13 cellular contexts compared by ENCODE assay signal in genomic region chr19:49332691-49333425, GRCh38. TPM values are rescaled to one million over a fixed set of nuclear protein-coding genes. Genes with fewer than 3 reads are reported as not detected.
DNase-seq lines count a peak whose midpoint lies in the region; TF ChIP-seq lines count a peak whose summit lies in the region.
"Not testable (repeated sequence)": the region's sequence is repeated elsewhere in the genome, so short reads cannot be mapped to it uniquely, and the experiment has no call there.
"Had no signal": no experiment of that assay in that cellular context is flagged by ENCODE, and none has a peak within 500 bp of the region (broad histone marks: within the 10 kb centered on the region; RNA-seq: fewer than 3 reads in every experiment).

No MANE protein-coding gene starts in this region.

- H3K4me3 ChIP-seq in CD4-positive, alpha-beta memory T cell (ENCODE audit: low read length in 2 of 2) = peak overlapping the region in 1 of 2 donors; percentile 49
- peak overlapping the region; percentile 69 for H3K4me3 ChIP-seq in OCI-LY3 (ENCODE audit: low read length)
- not testable (repeated sequence) for H3K4me3 ChIP-seq in neural progenitor cell; thymus (ENCODE audit: low read length)

- H3K36me3 ChIP-seq in CD4-positive, alpha-beta memory T cell (ENCODE audit: insufficient read depth, low read length); neural progenitor cell; thymus (ENCODE audit: control insufficient read depth, insufficient read depth): not testable (repeated sequence)
- H3K36me3 ChIP-seq in OCI-LY3 (replicated peaks; ENCODE audit: low read depth, low read length) = peaks cover 25% of the 10 kb centered on the region

- H3K4me2 ChIP-seq in OCI-LY3 (ENCODE audit: low read length) = peak overlapping the region; percentile 100
- not testable (repeated sequence) for H3K4me2 ChIP-seq in neural progenitor cell

- WGBS in thymus = 95% methylated on average over 13 of the region's 13 CpGs

- not testable (repeated sequence) for H3K9me3 Mint-ChIP-seq in CD4-positive, alpha-beta memory T cell; activated CD4-positive, alpha-beta memory T cell treated with anti-CD3 and anti-CD28 coated beads for 36 hours; activated T-helper 2 cell treated with anti-CD3 and anti-CD28 coated beads, Interferon-gamma antibody, Interleukin-2, Interleukin-4, amounts not matched to agents 10 μg/mL and 5 μg/mL and 100 μg/mL, durations not matched to agents 14 hours and 24 hours and 36 hours; brain; neural progenitor cell

- H3K79me2 ChIP-seq in OCI-LY3 (ENCODE audit: low read length) = peaks cover 67% of the 10 kb centered on the region
- not testable (repeated sequence) for H3K79me2 ChIP-seq in neural progenitor cell (ENCODE audit: low read depth)

- not testable (repeated sequence) for H4K20me1 ChIP-seq in OCI-LY3 (ENCODE audit: insufficient read depth, low read length)
- H4K20me1 ChIP-seq in neural progenitor cell (ENCODE audit: low read depth) = peaks cover 12% of the 10 kb centered on the region

- CTCF ChIA-PET in CD4-positive, alpha-beta memory T cell (lab: Charles Lee; ENCODE audit: partially characterized antibody) = interaction anchor here (0.9 to 2.3 kb wide), 3 partner anchors 8 to 46 kb away, joined by 4 to 6 read pairs (median 4); partner anchors contain the start of gene SLC6A16
- CTCF ChIA-PET in activated CD4-positive, alpha-beta memory T cell treated with anti-CD3 and anti-CD28 coated beads for 36 hours (lab: Charles Lee) = interaction anchor here (1.4 to 2.0 kb wide), 3 partner anchors 12 to 143 kb away, joined by 3 to 8 read pairs (median 4); no protein-coding TSS in a partner anchor

- H3K27me3 ChIP-seq in CD4-positive, alpha-beta memory T cell (ENCODE audit: insufficient read depth, low read length); OCI-LY3 (ENCODE audit: low read depth, low read length); neural progenitor cell; thymus (ENCODE audit: control insufficient read depth, insufficient read depth): not testable (repeated sequence)

- POLR2A ChIA-PET in CD4-positive, alpha-beta memory T cell (lab: Charles Lee; ENCODE audit: partially characterized antibody) = interaction anchor here (0.8 to 1.6 kb wide), 8 partner anchors 9 to 687 kb away, joined by 3 to 4 read pairs (median 3); partner anchors contain the start of genes CA11 and RPS11
- POLR2A ChIA-PET in activated CD4-positive, alpha-beta memory T cell treated with anti-CD3 and anti-CD28 coated beads for 36 hours (lab: Charles Lee) = interaction anchor here (0.8 to 1.8 kb wide), 2 partner anchors 30 to 120 kb away, joined by 3 to 6 read pairs; partner anchors contain the start of genes ALDH16A1 and TEAD2

- not testable (repeated sequence) for H2AFZ ChIP-seq in OCI-LY3 (ENCODE audit: low read depth, low read length); neural progenitor cell (replicated peaks)

- peak overlapping the region; percentile 86 for H3K27ac ChIP-seq in CD4-positive, alpha-beta memory T cell (ENCODE audit: low read depth, low read length)
- H3K27ac ChIP-seq in OCI-LY3 (ENCODE audit: low read length) (peak overlapping the region; percentile 99), thymus (ENCODE audit: low read depth) (peak overlapping the region; percentile 81)
- H3K27ac ChIP-seq in neural progenitor cell = not testable (repeated sequence)

- H3K27me3 Mint-ChIP-seq in CD4-positive, alpha-beta memory T cell; activated CD4-positive, alpha-beta memory T cell treated with anti-CD3 and anti-CD28 coated beads for 36 hours; activated T-helper 2 cell treated with anti-CD3 and anti-CD28 coated beads, Interferon-gamma antibody, Interleukin-2, Interleukin-4, amounts not matched to agents 10 μg/mL and 5 μg/mL and 100 μg/mL, durations not matched to agents 14 hours and 24 hours and 36 hours (ENCODE audit: low read depth); brain: not testable (repeated sequence)
- H3K27me3 Mint-ChIP-seq in neural progenitor cell (ENCODE audit: insufficient read depth, low read depth) = peaks cover 13% of the 10 kb centered on the region

- H3K9ac ChIP-seq in OCI-LY3 (ENCODE audit: low read length) = peak overlapping the region; percentile 97
- H3K9ac ChIP-seq in neural progenitor cell = not testable (repeated sequence)

- DNase-seq in CD4-positive, alpha-beta memory T cell; activated CD4-positive, alpha-beta memory T cell treated with anti-CD3 and anti-CD28 coated beads for 36 hours; activated T-helper 2 cell treated with anti-CD3 and anti-CD28 coated beads, Interferon-gamma antibody, Interleukin-2, Interleukin-4, amounts not matched to agents 10 μg/mL and 5 μg/mL and 100 μg/mL, durations not matched to agents 14 hours and 24 hours and 36 hours (ENCODE audit: low spot score); neural progenitor cell (ENCODE audit: low spot score): not testable (repeated sequence)
- DNase-seq in islet precursor cell = peak; percentile 8

- not testable (repeated sequence) for TF ChIP-seq CTCF in OCI-LY3 (IDR thresholded peaks at IDR 0.05; ENCODE audit: low read depth, low read length); brain (conservative IDR thresholded peaks at IDR 0.05); neural progenitor cell (IDR thresholded peaks at IDR 0.05)

- peaks cover 50 to 88% (median 71%) of the 10 kb centered on the region in 4 donors for H3K4me1 Mint-ChIP-seq in CD4-positive, alpha-beta memory T cell
- peaks cover 72% of the 10 kb centered on the region for H3K4me1 Mint-ChIP-seq in activated CD4-positive, alpha-beta memory T cell treated with anti-CD3 and anti-CD28 coated beads for 36 hours (ENCODE audit: low read depth)
- peaks cover 56% of the 10 kb centered on the region for H3K4me1 Mint-ChIP-seq in activated T-helper 2 cell treated with anti-CD3 and anti-CD28 coated beads, Interferon-gamma antibody, Interleukin-2, Interleukin-4, amounts not matched to agents 10 μg/mL and 5 μg/mL and 100 μg/mL, durations not matched to agents 14 hours and 24 hours and 36 hours (ENCODE audit: low read depth)
- H3K4me1 Mint-ChIP-seq in brain (peaks cover 10% of the 10 kb centered on the region), neural progenitor cell (peaks cover 11% of the 10 kb centered on the region)

- peaks cover 32 to 49% of the 10 kb centered on the region in 2 donors for H3K36me3 Mint-ChIP-seq in CD4-positive, alpha-beta memory T cell
- H3K36me3 Mint-ChIP-seq in activated CD4-positive, alpha-beta memory T cell treated with anti-CD3 and anti-CD28 coated beads for 36 hours = peaks cover 10% of the 10 kb centered on the region
- H3K36me3 Mint-ChIP-seq in activated T-helper 2 cell treated with anti-CD3 and anti-CD28 coated beads, Interferon-gamma antibody, Interleukin-2, Interleukin-4, amounts not matched to agents 10 μg/mL and 5 μg/mL and 100 μg/mL, durations not matched to agents 14 hours and 24 hours and 36 hours (ENCODE audit: low read depth) = peaks cover 28% of the 10 kb centered on the region
- H3K36me3 Mint-ChIP-seq in brain (peaks cover 19% of the 10 kb centered on the region), neural progenitor cell (peaks cover 39% of the 10 kb centered on the region)

- intact Hi-C loops in CD4-positive, alpha-beta memory T cell (cut with micrococcal nuclease); activated T-helper 2 cell treated with anti-CD3 and anti-CD28 coated beads, Interferon-gamma antibody, Interleukin-2, Interleukin-4, amounts not matched to agents 10 μg/mL and 5 μg/mL and 100 μg/mL, durations not matched to agents 14 hours and 24 hours and 36 hours (cut with micrococcal nuclease): not testable (repeated sequence)
- intact Hi-C loops in activated CD4-positive, alpha-beta memory T cell treated with anti-CD3 and anti-CD28 coated beads for 36 hours (cut with micrococcal nuclease) = loop anchor here (5.0 kb wide), 2 partner anchors 119 to 139 kb away; partner anchors contain the start of genes ALDH16A1, FLT3LG and PIH1D1

- not testable (repeated sequence) for H3F3A ChIP-seq in neural progenitor cell (ENCODE audit: low read depth)

- H3K4me3 Mint-ChIP-seq in CD4-positive, alpha-beta memory T cell = peak overlapping the region in 7 of 8 donors; percentile 36 to 90 (median 87)
- peak overlapping the region; percentile 76 for H3K4me3 Mint-ChIP-seq in activated CD4-positive, alpha-beta memory T cell treated with anti-CD3 and anti-CD28 coated beads for 36 hours
- H3K4me3 Mint-ChIP-seq in activated T-helper 2 cell treated with anti-CD3 and anti-CD28 coated beads, Interferon-gamma antibody, Interleukin-2, Interleukin-4, amounts not matched to agents 10 μg/mL and 5 μg/mL and 100 μg/mL, durations not matched to agents 14 hours and 24 hours and 36 hours (ENCODE audit: low read depth) = peak overlapping the region; percentile 77
- H3K4me3 Mint-ChIP-seq in brain, neural progenitor cell: not testable (repeated sequence)

- not testable (repeated sequence) for H3K9me3 ChIP-seq in CD4-positive, alpha-beta memory T cell (ENCODE audit: control insufficient read depth in 1 of 2, low read length in 2 of 2); OCI-LY3 (ENCODE audit: insufficient read depth, low read length); neural progenitor cell (ENCODE audit: low read depth); thymus (ENCODE audit: control insufficient read depth)

- H3K4me1 ChIP-seq in CD4-positive, alpha-beta memory T cell (ENCODE audit: insufficient read depth, low read length) = peaks cover 76% of the 10 kb centered on the region
- H3K4me1 ChIP-seq in OCI-LY3 (ENCODE audit: low read length) (peaks cover 89% of the 10 kb centered on the region), thymus (ENCODE audit: control insufficient read depth, insufficient read depth, low read length) (peaks cover 22% of the 10 kb centered on the region)
- not testable (repeated sequence) for H3K4me1 ChIP-seq in neural progenitor cell

- peak overlapping the region; percentile 79 to 98 (median 95) for H3K27ac Mint-ChIP-seq in CD4-positive, alpha-beta memory T cell
- H3K27ac Mint-ChIP-seq in activated CD4-positive, alpha-beta memory T cell treated with anti-CD3 and anti-CD28 coated beads for 36 hours = peak overlapping the region; percentile 99
- peak overlapping the region; percentile 92 for H3K27ac Mint-ChIP-seq in activated T-helper 2 cell treated with anti-CD3 and anti-CD28 coated beads, Interferon-gamma antibody, Interleukin-2, Interleukin-4, amounts not matched to agents 10 μg/mL and 5 μg/mL and 100 μg/mL, durations not matched to agents 14 hours and 24 hours and 36 hours
- H3K27ac Mint-ChIP-seq in brain (peak overlapping the region in 3 of 5 experiments; percentile 49 to 74 (median 49)), neural progenitor cell (peak overlapping the region; percentile 93)

RNA-seq across cellular contexts. Expression of gene CD37, which starts 2.3 kb away (rescaled TPM):
- total RNA-seq in CD4-positive, alpha-beta memory T cell = 100 to 1,000 TPM; 330 to 347 TPM
- polyA plus RNA-seq in CD4-positive, alpha-beta memory T cell = 100 to 1,000 TPM; 109 to 192 TPM
- 100 to 1,000 TPM; 178 to 181 TPM for total RNA-seq in activated CD4-positive, alpha-beta memory T cell treated with anti-CD3 and anti-CD28 coated beads for 36 hours
- 141 TPM in 2 replicates for total RNA-seq in activated T-helper 2 cell treated with anti-CD3 and anti-CD28 coated beads, Interferon-gamma antibody, Interleukin-2, Interleukin-4, amounts not matched to agents 10 μg/mL and 5 μg/mL and 100 μg/mL, durations not matched to agents 14 hours and 24 hours and 36 hours
- polyA plus RNA-seq in brain (ENCODE audit: insufficient read depth, low read depth, low replicate concordance) = 8.2 TPM
- not detected in 2 replicates for total RNA-seq in neural progenitor cell (ENCODE audit: low replicate concordance)
- 78.4 TPM for polyA plus RNA-seq in thymus

RNA-seq across cellular contexts. Expression of gene SLC6A16, which starts 7.9 kb away (rescaled TPM):
- total RNA-seq in CD4-positive, alpha-beta memory T cell = 1 to 10 TPM; 4.3 to 5.1 TPM
- 1 to 10 TPM; 1.1 to 1.8 TPM for polyA plus RNA-seq in CD4-positive, alpha-beta memory T cell
- total RNA-seq in activated CD4-positive, alpha-beta memory T cell treated with anti-CD3 and anti-CD28 coated beads for 36 hours = 1 to 10 TPM; 1.0 to 1.3 TPM
- 1.3 and 2.2 TPM in 2 replicates for total RNA-seq in activated T-helper 2 cell treated with anti-CD3 and anti-CD28 coated beads, Interferon-gamma antibody, Interleukin-2, Interleukin-4, amounts not matched to agents 10 μg/mL and 5 μg/mL and 100 μg/mL, durations not matched to agents 14 hours and 24 hours and 36 hours
- polyA plus RNA-seq in brain (ENCODE audit: insufficient read depth, low read depth, low replicate concordance) = 1.7 TPM
- 2.9 and 5.0 TPM in 2 replicates for total RNA-seq in neural progenitor cell (ENCODE audit: low replicate concordance)
- polyA plus RNA-seq in thymus = 2.5 TPM

RNA-seq across cellular contexts. Expression of gene TEAD2, which starts 29.4 kb away (rescaled TPM):
- total RNA-seq in CD4-positive, alpha-beta memory T cell = not detected
- not detected for polyA plus RNA-seq in CD4-positive, alpha-beta memory T cell
- total RNA-seq in activated CD4-positive, alpha-beta memory T cell treated with anti-CD3 and anti-CD28 coated beads for 36 hours = not detected
- not detected in 2 replicates for total RNA-seq in activated T-helper 2 cell treated with anti-CD3 and anti-CD28 coated beads, Interferon-gamma antibody, Interleukin-2, Interleukin-4, amounts not matched to agents 10 μg/mL and 5 μg/mL and 100 μg/mL, durations not matched to agents 14 hours and 24 hours and 36 hours
- 42.5 TPM for polyA plus RNA-seq in brain (ENCODE audit: insufficient read depth, low read depth, low replicate concordance)
- 125 and 193 TPM in 2 replicates for total RNA-seq in neural progenitor cell (ENCODE audit: low replicate concordance)
- polyA plus RNA-seq in thymus = 6.6 TPM

RNA-seq across cellular contexts. Expression of gene DKKL1, which starts 30.8 kb away (rescaled TPM):
- not detected for total RNA-seq in CD4-positive, alpha-beta memory T cell
- polyA plus RNA-seq in CD4-positive, alpha-beta memory T cell = not detected
- not detected for total RNA-seq in activated CD4-positive, alpha-beta memory T cell treated with anti-CD3 and anti-CD28 coated beads for 36 hours
- not detected in 2 replicates for total RNA-seq in activated T-helper 2 cell treated with anti-CD3 and anti-CD28 coated beads, Interferon-gamma antibody, Interleukin-2, Interleukin-4, amounts not matched to agents 10 μg/mL and 5 μg/mL and 100 μg/mL, durations not matched to agents 14 hours and 24 hours and 36 hours
- 4.0 TPM for polyA plus RNA-seq in brain (ENCODE audit: insufficient read depth, low read depth, low replicate concordance)
- total RNA-seq in neural progenitor cell (ENCODE audit: low replicate concordance) = 3.0 and 5.6 TPM in 2 replicates
- polyA plus RNA-seq in thymus = 0.21 TPM
- total RNA-seq: gastroesophageal sphincter, Right ventricle myocardium superior, tibial nerve had no signal

RNA-seq across cellular contexts. Expression of gene KASH5, which starts 55.2 kb away (rescaled TPM):
- under 1 TPM; 0.23 to 0.69 TPM for total RNA-seq in CD4-positive, alpha-beta memory T cell
- not detected for polyA plus RNA-seq in CD4-positive, alpha-beta memory T cell
- 1 to 10 TPM; 2.3 to 2.6 TPM for total RNA-seq in activated CD4-positive, alpha-beta memory T cell treated with anti-CD3 and anti-CD28 coated beads for 36 hours
- total RNA-seq in activated T-helper 2 cell treated with anti-CD3 and anti-CD28 coated beads, Interferon-gamma antibody, Interleukin-2, Interleukin-4, amounts not matched to agents 10 μg/mL and 5 μg/mL and 100 μg/mL, durations not matched to agents 14 hours and 24 hours and 36 hours = 0.14 and 0.28 TPM in 2 replicates
- polyA plus RNA-seq in brain (ENCODE audit: insufficient read depth, low read depth, low replicate concordance) (not detected), thymus (0.09 TPM)
- 0.59 TPM in 1 of 2 replicates, not detected in the other for total RNA-seq in neural progenitor cell (ENCODE audit: low replicate concordance)
- total RNA-seq: gastroesophageal sphincter, mucosa of descending colon, right cardiac atrium, Right ventricle myocardium superior, tibial nerve had no signal
- polyA plus RNA-seq: right cardiac atrium had no signal

Comparison
In these comparisons a context has a peak if more than half of its experiments do, and no peak if none do; other contexts are left out.
1. H3K27ac Mint-ChIP-seq: peak in every context shown above with its lines; median percentile 99 in activated CD4-positive, alpha-beta memory T cell treated with anti-CD3 and anti-CD28 coated beads for 36 hours; 95 in CD4-positive, alpha-beta memory T cell; 93 in neural progenitor cell; 92 in activated T-helper 2 cell treated with anti-CD3 and anti-CD28 coated beads, Interferon-gamma antibody, Interleukin-2, Interleukin-4, amounts not matched to agents 10 μg/mL and 5 μg/mL and 100 μg/mL, durations not matched to agents 14 hours and 24 hours and 36 hours; 49 in brain.
2. RNA of gene CD37, which starts 2.3 kb away (total RNA-seq): 330 to 347 TPM in CD4-positive, alpha-beta memory T cell, 178 to 181 TPM in activated CD4-positive, alpha-beta memory T cell treated with anti-CD3 and anti-CD28 coated beads for 36 hours and 141 TPM in activated T-helper 2 cell treated with anti-CD3 and anti-CD28 coated beads, Interferon-gamma antibody, Interleukin-2, Interleukin-4, amounts not matched to agents 10 μg/mL and 5 μg/mL and 100 μg/mL, durations not matched to agents 14 hours and 24 hours and 36 hours; not detected in neural progenitor cell; every median in the first group is over 100 times any median in the second.
3. RNA of gene TEAD2, which starts 29.4 kb away (total RNA-seq): 125 to 193 TPM in neural progenitor cell; not detected in activated CD4-positive, alpha-beta memory T cell treated with anti-CD3 and anti-CD28 coated beads for 36 hours, not detected in CD4-positive, alpha-beta memory T cell and not detected in activated T-helper 2 cell treated with anti-CD3 and anti-CD28 coated beads, Interferon-gamma antibody, Interleukin-2, Interleukin-4, amounts not matched to agents 10 μg/mL and 5 μg/mL and 100 μg/mL, durations not matched to agents 14 hours and 24 hours and 36 hours; every median in the first group is over 100 times any median in the second.